In genomic region chr3:48088749-48089466, GRCh38 we compare ENCODE assay signal across 8 cellular contexts.
DNase-seq lines count a peak whose midpoint lies in the region; ATAC-seq lines count a peak whose summit lies in the region.

No MANE protein-coding gene starts in this region.

- POLR2A ChIA-PET in activated CD4-positive, alpha-beta T cell treated with anti-CD3 and anti-CD28 coated beads, Interleukin-2, amount 10 ng/mL, durations not matched to agents 7 days and 5 days (lab: Charles Lee): interaction anchor here (0.6 to 1.2 kb wide), 2 partner anchors 23 to 89 kb away, joined by 4 to 10 read pairs; no protein-coding TSS in a partner anchor

- peak overlapping the region; percentile 83 for H3K4me3 ChIP-seq in BLaER1

- no peaks in the 10 kb centered on the region for H3K27me3 Mint-ChIP-seq in activated CD4-positive, alpha-beta T cell treated with anti-CD3 and anti-CD28 coated beads, Interleukin-2, amount 10 ng/mL, durations not matched to agents 7 days and 5 days

- peak; percentile 94 for ATAC-seq in GM19324 (IDR thresholded peaks at IDR 0.05; ENCODE audit: low FRiP score, unreplicated experiment)
- peak; percentile 93 for ATAC-seq in HG03460 (IDR thresholded peaks at IDR 0.05; ENCODE audit: unreplicated experiment)
- ATAC-seq in left lobe of liver: peak; percentile 90

- peak overlapping the region; percentile 99 for H3K27ac Mint-ChIP-seq in activated CD4-positive, alpha-beta T cell treated with anti-CD3 and anti-CD28 coated beads, Interleukin-2, amount 10 ng/mL, durations not matched to agents 7 days and 5 days

- peak overlapping the region; percentile 90 for H3K27ac ChIP-seq in BLaER1

- peak overlapping the region; percentile 96 for H3K4me2 ChIP-seq in BLaER1

- H3K9me3 Mint-ChIP-seq in activated CD4-positive, alpha-beta T cell treated with anti-CD3 and anti-CD28 coated beads, Interleukin-2, amount 10 ng/mL, durations not matched to agents 7 days and 5 days: no peaks in the 10 kb centered on the region

- H3K9ac ChIP-seq in BLaER1: peak overlapping the region; percentile 85

- H3K4me1 Mint-ChIP-seq in activated CD4-positive, alpha-beta T cell treated with anti-CD3 and anti-CD28 coated beads, Interleukin-2, amount 10 ng/mL, durations not matched to agents 7 days and 5 days: peaks cover 38% of the 10 kb centered on the region

- peaks cover 9% of the 10 kb centered on the region for H3K36me3 ChIP-seq in BLaER1

- H3K27me3 ChIP-seq in BLaER1: no peaks in the 10 kb centered on the region

- DNase-seq in NCI-H526 (lab: John Stamatoyannopoulos, UW) (peak; percentile 94 to 98), cortex of kidney (lab: John Stamatoyannopoulos, UW) (peak; percentile 78), left lobe of liver (ENCODE audit: low spot score) (peak; percentile 97)
- peak; percentile 95 for DNase-seq in activated CD4-positive, alpha-beta T cell treated with anti-CD3 and anti-CD28 coated beads, Interleukin-2, amount 10 ng/mL, durations not matched to agents 7 days and 5 days
- peak; percentile 96 to 97 for DNase-seq in stimulated activated CD4-positive, alpha-beta T cell treated with anti-CD3 and anti-CD28 coated beads, Interleukin-2, amount 100 ng/mL, for 24 hours

- peaks cover 41% of the 10 kb centered on the region for H3K4me1 ChIP-seq in BLaER1

- no peaks in the 10 kb centered on the region for H3K9me3 ChIP-seq in BLaER1

- peaks cover 40% of the 10 kb centered on the region for H4K20me1 ChIP-seq in BLaER1

- H3K4me3 Mint-ChIP-seq in activated CD4-positive, alpha-beta T cell treated with anti-CD3 and anti-CD28 coated beads, Interleukin-2, amount 10 ng/mL, durations not matched to agents 7 days and 5 days: peak overlapping the region; percentile 93

- peaks cover 12% of the 10 kb centered on the region for H3K36me3 Mint-ChIP-seq in activated CD4-positive, alpha-beta T cell treated with anti-CD3 and anti-CD28 coated beads, Interleukin-2, amount 10 ng/mL, durations not matched to agents 7 days and 5 days (ENCODE audit: low read depth)

- CTCF ChIA-PET in activated CD4-positive, alpha-beta T cell treated with anti-CD3 and anti-CD28 coated beads, Interleukin-2, amount 10 ng/mL, durations not matched to agents 7 days and 5 days (lab: Charles Lee): interaction anchor here (0.6 to 1.6 kb wide), 4 partner anchors 9 to 970 kb away, joined by 3 to 10 read pairs (median 4); no protein-coding TSS in a partner anchor

Comparison
In these comparisons a context has a peak if more than half of its experiments do, and no peak if none do; other contexts are left out.
1. Peak in every context shown above with its lines: DNase-seq, ATAC-seq, H3K4me3 ChIP-seq and H3K27ac ChIP-seq.